Comparison of ENCODE assay signal across 27 cellular contexts in genomic region chr7:63114371-63114985, GRCh38.
"Had no signal": no experiment of that assay in that cellular context is flagged by ENCODE, and none has a peak within 500 bp of the region (broad histone marks: within the 10 kb centered on the region; RNA-seq: fewer than 3 reads in every experiment).

No MANE protein-coding gene starts in this region.

- H3K4me3 ChIP-seq: cardiac muscle cell, MG63 had no signal

- DNase-seq: activated CD4-positive, alpha-beta memory T cell treated with anti-CD3 and anti-CD28 coated beads for 36 hours; activated CD4-positive, alpha-beta T cell treated with anti-CD3 and anti-CD28 coated beads, Interleukin-2, amount 10 ng/mL, durations not matched to agents 7 days and 5 days; activated CD4-positive, CD25-positive, alpha-beta regulatory T cell; activated CD8-positive, alpha-beta memory T cell treated with anti-CD3 and anti-CD28 coated beads for 24 hours; activated gamma-delta T cell treated with Interleukin-2 at 50 U/mL for 16 hours; activated naive CD4-positive, alpha-beta T cell treated with anti-CD3 and anti-CD28 coated beads, Interleukin-2, amount 10 ng/mL, durations not matched to agents 7 days and 5 days; activated naive CD8-positive, alpha-beta T cell treated with anti-CD3 and anti-CD28 coated beads for 36 hours; activated T-cell treated with anti-CD3 and anti-CD28 coated beads for 4 hours; activated T-cell treated with anti-CD3 and anti-CD28 coated beads, Interleukin-2, amount 50 U/mL, for 48 hours; brain microvascular endothelial cell; MG63; MV-4-11; NCI-H1092 treated with DMSO at 0.1 percent for 48 hours; NCI-H1417 treated with DMSO at 0.1 percent for 48 hours; NCI-H1694 treated with DMSO at 0.1 percent for 48 hours; NCI-H2029 treated with DMSO at 0.1 percent for 48 hours; NCI-H510A treated with DMSO at 0.1 percent for 48 hours; NCI-H69; NK-92 treated with Interleukin-12 subunit alpha and Interleukin-12 subunit beta, amount 100 ng/mL, for 24 hours; OCI-M1; SHP77 treated with DMSO at 0.1 percent for 48 hours; T-helper 1 cell had no signal

- ATAC-seq: activated T-helper 17 cell treated with anti-CD3 and anti-CD28 coated beads, Interleukin-2, amount 50 U/mL, for 72 hours; Panc1 had no signal

- H3K27ac Mint-ChIP-seq: activated CD4-positive, alpha-beta memory T cell treated with anti-CD3 and anti-CD28 coated beads for 36 hours; activated CD4-positive, alpha-beta T cell treated with anti-CD3 and anti-CD28 coated beads, Interleukin-2, amount 10 ng/mL, durations not matched to agents 7 days and 5 days; activated naive CD4-positive, alpha-beta T cell treated with anti-CD3 and anti-CD28 coated beads, Interleukin-2, amount 10 ng/mL, durations not matched to agents 7 days and 5 days; activated naive CD8-positive, alpha-beta T cell treated with anti-CD3 and anti-CD28 coated beads for 36 hours; activated T-helper 17 cell treated with anti-CD3 and anti-CD28 coated beads, Interleukin-2, amount 50 U/mL, for 72 hours had no signal

- H3K36me3 Mint-ChIP-seq: activated CD4-positive, alpha-beta memory T cell treated with anti-CD3 and anti-CD28 coated beads for 36 hours; activated naive CD4-positive, alpha-beta T cell treated with anti-CD3 and anti-CD28 coated beads, Interleukin-2, amount 10 ng/mL, durations not matched to agents 7 days and 5 days had no signal

- H3K9me3 ChIP-seq: MG63 had no signal

- H3K36me3 ChIP-seq: brain microvascular endothelial cell, cardiac muscle cell, MG63 had no signal

- H3K4me1 Mint-ChIP-seq: activated CD4-positive, alpha-beta T cell treated with anti-CD3 and anti-CD28 coated beads, Interleukin-2, amount 10 ng/mL, durations not matched to agents 7 days and 5 days; activated naive CD4-positive, alpha-beta T cell treated with anti-CD3 and anti-CD28 coated beads, Interleukin-2, amount 10 ng/mL, durations not matched to agents 7 days and 5 days; activated naive CD8-positive, alpha-beta T cell treated with anti-CD3 and anti-CD28 coated beads for 36 hours; activated T-helper 17 cell treated with anti-CD3 and anti-CD28 coated beads, Interleukin-2, amount 50 U/mL, for 72 hours had no signal

- H3K27me3 Mint-ChIP-seq: activated CD4-positive, alpha-beta memory T cell treated with anti-CD3 and anti-CD28 coated beads for 36 hours; activated CD4-positive, alpha-beta T cell treated with anti-CD3 and anti-CD28 coated beads, Interleukin-2, amount 10 ng/mL, durations not matched to agents 7 days and 5 days; activated naive CD4-positive, alpha-beta T cell treated with anti-CD3 and anti-CD28 coated beads, Interleukin-2, amount 10 ng/mL, durations not matched to agents 7 days and 5 days; activated naive CD8-positive, alpha-beta T cell treated with anti-CD3 and anti-CD28 coated beads for 36 hours; activated T-helper 17 cell treated with anti-CD3 and anti-CD28 coated beads, Interleukin-2, amount 50 U/mL, for 72 hours had no signal

- H3K27me3 ChIP-seq: brain microvascular endothelial cell, cardiac muscle cell, MG63 had no signal

- H3K4me3 Mint-ChIP-seq: activated CD4-positive, alpha-beta memory T cell treated with anti-CD3 and anti-CD28 coated beads for 36 hours; activated CD4-positive, alpha-beta T cell treated with anti-CD3 and anti-CD28 coated beads, Interleukin-2, amount 10 ng/mL, durations not matched to agents 7 days and 5 days; activated naive CD4-positive, alpha-beta T cell treated with anti-CD3 and anti-CD28 coated beads, Interleukin-2, amount 10 ng/mL, durations not matched to agents 7 days and 5 days; activated naive CD8-positive, alpha-beta T cell treated with anti-CD3 and anti-CD28 coated beads for 36 hours; activated T-helper 17 cell treated with anti-CD3 and anti-CD28 coated beads, Interleukin-2, amount 50 U/mL, for 72 hours had no signal

- H3K27ac ChIP-seq: brain microvascular endothelial cell, cardiac muscle cell, RWPE1, VCaP had no signal
